20 cellular contexts compared by ENCODE assay signal in genomic region chr2:162184796-162185195, GRCh38. TPM values are rescaled to one million over a fixed set of nuclear protein-coding genes. Genes with fewer than 3 reads are reported as not detected.
"Had no signal": no experiment of that assay in that cellular context is flagged by ENCODE, and none has a peak within 500 bp of the region (broad histone marks: within the 10 kb centered on the region; RNA-seq: fewer than 3 reads in every experiment).

No MANE protein-coding gene starts in this region.

- DNase-seq: activated CD4-positive, alpha-beta T cell treated with anti-CD3 and anti-CD28 coated beads, Interleukin-2, amount 10 ng/mL, durations not matched to agents 7 days and 5 days; activated CD4-positive, CD25-positive, alpha-beta regulatory T cell; activated effector memory CD4-positive, alpha-beta T cell treated with Interleukin-2 at 50 U/mL for 16 hours; activated T-cell treated with anti-CD3 and anti-CD28 coated beads, Interleukin-2, amount 50 U/mL, for 24 hours; amniotic stem cell; body of pancreas; central memory CD4-positive, alpha-beta T cell; cortex of kidney; effector memory CD8-positive, alpha-beta T cell; hippocampal formation; kidney glomerular epithelial cell; mammary epithelial cell; natural killer cell; right lobe of liver; stimulated activated naive CD4-positive, alpha-beta T cell treated with Interleukin-2 at 50 U/mL for 16 hours; T-helper 17 cell; upper lobe of left lung had no signal

- ATAC-seq: activated naive CD4-positive, alpha-beta T cell treated with anti-CD3 and anti-CD28 coated beads, Interleukin-2, amount 50 U/mL, for 72 hours; body of pancreas; effector memory CD8-positive, alpha-beta T cell; natural killer cell; T-helper 17 cell had no signal

RNA-seq across cellular contexts. Expression of gene GCG, which starts 32.7 kb away (rescaled TPM):
- total RNA-seq: activated CD4-positive, alpha-beta T cell treated with anti-CD3 and anti-CD28 coated beads, Interleukin-2, amount 10 ng/mL, durations not matched to agents 7 days and 5 days; activated naive CD4-positive, alpha-beta T cell treated with anti-CD3 and anti-CD28 coated beads, Interleukin-2, amount 50 U/mL, for 72 hours; glomerular endothelial cell; mammary epithelial cell; natural killer cell; occipital lobe; right lobe of liver; T-helper 17 cell had no signal

RNA-seq across cellular contexts. Expression of gene FAP, which starts 58.4 kb away (rescaled TPM):
- total RNA-seq: activated CD4-positive, alpha-beta T cell treated with anti-CD3 and anti-CD28 coated beads, Interleukin-2, amount 10 ng/mL, durations not matched to agents 7 days and 5 days; natural killer cell; T-helper 17 cell had no signal
